Comparison of ENCODE assay signal across 8 cellular contexts in the genomic region with DNA sequence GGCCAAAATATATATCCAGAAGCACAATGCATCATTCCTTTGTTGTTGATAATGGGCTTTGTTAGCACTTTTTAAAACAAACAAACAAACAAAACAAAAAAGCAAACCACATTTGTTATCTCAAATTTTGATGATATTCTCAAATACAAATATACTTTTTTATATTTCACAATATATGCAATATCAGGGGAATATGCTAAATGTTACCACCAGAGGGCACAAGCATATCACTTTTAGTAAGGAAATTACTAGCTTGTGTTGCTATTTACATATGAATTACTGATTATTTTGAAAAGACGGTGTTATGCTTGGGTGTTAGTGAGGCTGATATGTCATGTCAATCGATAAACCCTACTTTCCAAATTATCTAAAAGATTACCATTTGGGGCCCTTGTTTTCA. TPM values are rescaled to one million over a fixed set of nuclear protein-coding genes. Genes with fewer than 3 reads are reported as not detected.
DNase-seq lines count a peak whose midpoint lies in the region; ATAC-seq and TF ChIP-seq lines count a peak whose summit lies in the region.

No MANE protein-coding gene starts in this region.

- peak; percentile 9 for DNase-seq in NCI-H1092 treated with DMSO at 0.1 percent for 48 hours (lab: John Stamatoyannopoulos, UW)
- DNase-seq in NCI-H1092 (lab: John Stamatoyannopoulos, UW), result no peak
- DNase-seq in LoVo (ENCODE audit: low spot score), result peak; percentile 34
- peak; percentile 41 to 44 for DNase-seq in cardiac fibroblast (ENCODE audit: low read depth in 2 of 2)
- DNase-seq in osteoblast (ENCODE audit: insufficient read length, low spot score, missing footprints), result no peak
- no peak for DNase-seq in activated gamma-delta T cell treated with Interleukin-2 at 50 U/mL for 16 hours
- DNase-seq in activated T-cell treated with anti-CD3 and anti-CD28 coated beads, Interleukin-2, amount 50 U/mL, for 72 hours, result no peak

- H4K20me1 ChIP-seq in osteoblast (ENCODE audit: insufficient read depth, low read length), result no peaks in the 10 kb centered on the region

- H3K9me3 Mint-ChIP-seq in activated T-cell treated with anti-CD3 and anti-CD28 coated beads, Interleukin-2, amount 50 U/mL, for 72 hours, result no peaks in the 10 kb centered on the region

- TF ChIP-seq CTCF in cardiac fibroblast (IDR thresholded peaks at IDR 0.05; ENCODE audit: low read depth, low read length) (peak; percentile 44), osteoblast (IDR thresholded peaks at IDR 0.05; ENCODE audit: extremely low read depth, low read depth, low read length) (peak; percentile 70)

- H3K4me3 ChIP-seq in cardiac fibroblast (replicated peaks in 1 of 2; ENCODE audit: low read depth in 2 of 2, low read length in 2 of 2) (no peak overlapping the region), osteoblast (ENCODE audit: insufficient read depth, low read length) (no peak overlapping the region)

- H3K36me3 Mint-ChIP-seq in activated T-cell treated with anti-CD3 and anti-CD28 coated beads, Interleukin-2, amount 50 U/mL, for 72 hours (ENCODE audit: insufficient read depth in 2 of 2), result no peaks in the 10 kb centered on the region

- H3K27me3 Mint-ChIP-seq in activated T-cell treated with anti-CD3 and anti-CD28 coated beads, Interleukin-2, amount 50 U/mL, for 72 hours (ENCODE audit: low read depth), result peaks cover 31% of the 10 kb centered on the region

- no peak for ATAC-seq in activated T-cell treated with anti-CD3 and anti-CD28 coated beads, Interleukin-2, amount 50 U/mL, for 72 hours (replicated peaks in 1 of 2)
- ATAC-seq in HG02798 (IDR thresholded peaks at IDR 0.05; ENCODE audit: poor library complexity, unreplicated experiment), result no peak

- H2AFZ ChIP-seq in osteoblast (ENCODE audit: low read length), result no peak overlapping the region

- no peak overlapping the region for H3K4me2 ChIP-seq in osteoblast (ENCODE audit: insufficient read depth, low read length)

- peaks cover 7% of the 10 kb centered on the region for H3K36me3 ChIP-seq in osteoblast (ENCODE audit: insufficient read depth, low read length)

- no peak overlapping the region for H3K27ac ChIP-seq in osteoblast (ENCODE audit: low read depth, low read length)

- no peak overlapping the region for H3K27ac Mint-ChIP-seq in activated T-cell treated with anti-CD3 and anti-CD28 coated beads, Interleukin-2, amount 50 U/mL, for 72 hours

- H3K79me2 ChIP-seq in osteoblast (ENCODE audit: insufficient read depth, low read length), result no peaks in the 10 kb centered on the region

- H3K27me3 ChIP-seq in osteoblast (ENCODE audit: insufficient read depth, low read length), result no peaks in the 10 kb centered on the region

- no peak overlapping the region for H3K4me3 Mint-ChIP-seq in activated T-cell treated with anti-CD3 and anti-CD28 coated beads, Interleukin-2, amount 50 U/mL, for 72 hours

- no peaks in the 10 kb centered on the region for H3K9me3 ChIP-seq in osteoblast (ENCODE audit: low read depth, low read length)

- no peaks in the 10 kb centered on the region for H3K4me1 ChIP-seq in osteoblast (ENCODE audit: insufficient read depth, low read length)

- H3K4me1 Mint-ChIP-seq in activated T-cell treated with anti-CD3 and anti-CD28 coated beads, Interleukin-2, amount 50 U/mL, for 72 hours (ENCODE audit: low read depth), result no peaks in the 10 kb centered on the region

RNA-seq across cellular contexts. Expression of a gene that starts 29.1 kb away (rescaled TPM):
- total RNA-seq in osteoblast, result not detected in 2 replicates
- total RNA-seq in activated T-cell treated with anti-CD3 and anti-CD28 coated beads, Interleukin-2, amount 50 U/mL, for 72 hours, result not detected

RNA-seq across cellular contexts. Expression of a gene that starts 46.1 kb away (rescaled TPM):
- total RNA-seq in osteoblast, result not detected in 2 replicates
- not detected for total RNA-seq in activated T-cell treated with anti-CD3 and anti-CD28 coated beads, Interleukin-2, amount 50 U/mL, for 72 hours

Comparison
In these comparisons a context has a peak if more than half of its experiments do, and no peak if none do; other contexts are left out.
1. DNase-seq: peak in NCI-H1092 treated with DMSO at 0.1 percent for 48 hours (single experiment), LoVo (single experiment) and cardiac fibroblast (2 of 2); none in NCI-H1092 (single experiment), osteoblast (single experiment), activated gamma-delta T cell treated with Interleukin-2 at 50 U/mL for 16 hours (single experiment) and activated T-cell treated with anti-CD3 and anti-CD28 coated beads, Interleukin-2, amount 50 U/mL, for 72 hours (0 of 2).